Comparison of ENCODE assay signal across 12 cellular contexts in genomic region chr3:126468028-126468891, GRCh38. TPM values are rescaled to one million over a fixed set of nuclear protein-coding genes. Genes with fewer than 3 reads are reported as not detected.
DNase-seq lines count a peak whose midpoint lies in the region; ATAC-seq and TF ChIP-seq lines count a peak whose summit lies in the region.
"Had no signal": no experiment of that assay in that cellular context is flagged by ENCODE, and none has a peak within 500 bp of the region (broad histone marks: within the 10 kb centered on the region; RNA-seq: fewer than 3 reads in every experiment).

No MANE protein-coding gene starts in this region.

- H3K27me3 ChIP-seq in stomach = no peaks in the 10 kb centered on the region
- H3K27me3 ChIP-seq: pancreas, thyroid gland had no signal

- peak overlapping the region; percentile 49 for H3K27ac Mint-ChIP-seq in activated CD4-positive, alpha-beta T cell treated with anti-CD3 and anti-CD28 coated beads for 36 hours

- TF ChIP-seq CTCF in stomach (IDR thresholded peaks at IDR 0.05) = no peak

- intact Hi-C loops in activated CD4-positive, alpha-beta T cell treated with anti-CD3 and anti-CD28 coated beads for 36 hours (cut with DNase I, micrococcal nuclease) = no loop called here
- intact Hi-C loops in stomach (cut with DNase I; ENCODE audit: low total_unique reads) = no loop called here

- POLR2A ChIA-PET in activated CD4-positive, alpha-beta T cell treated with anti-CD3 and anti-CD28 coated beads for 36 hours (lab: Charles Lee) = no interaction called here

- no peak for ATAC-seq in activated CD4-positive, alpha-beta T cell treated with anti-CD3 and anti-CD28 coated beads for 36 hours
- ATAC-seq in HG03469 (IDR thresholded peaks at IDR 0.05; ENCODE audit: unreplicated experiment) = no peak
- ATAC-seq: pancreas had no signal

- H3K4me1 Mint-ChIP-seq in activated CD4-positive, alpha-beta T cell treated with anti-CD3 and anti-CD28 coated beads for 36 hours = peaks cover 42% of the 10 kb centered on the region

- H3K27me3 Mint-ChIP-seq in activated CD4-positive, alpha-beta T cell treated with anti-CD3 and anti-CD28 coated beads for 36 hours = no peaks in the 10 kb centered on the region

- H3K9me3 ChIP-seq in stomach = no peaks in the 10 kb centered on the region
- H3K9me3 ChIP-seq: pancreas, thyroid gland had no signal

- no peak overlapping the region for H3K27ac ChIP-seq in stomach
- H3K27ac ChIP-seq: thyroid gland had no signal

- no peak for TF ChIP-seq EP300 in stomach (IDR thresholded peaks at IDR 0.05)

- H3K36me3 ChIP-seq in stomach = peaks cover 78 to 89% (median 87%) of the 10 kb centered on the region in 4 donors

- CTCF ChIA-PET in activated CD4-positive, alpha-beta T cell treated with anti-CD3 and anti-CD28 coated beads for 36 hours (lab: Charles Lee) = no interaction called here

- H3K4me1 ChIP-seq in stomach = peaks cover 21 to 82% (median 42%) of the 10 kb centered on the region in 4 donors

- peaks cover 58% of the 10 kb centered on the region for H3K36me3 Mint-ChIP-seq in activated CD4-positive, alpha-beta T cell treated with anti-CD3 and anti-CD28 coated beads for 36 hours (ENCODE audit: low read depth)

- 80 to 89% (median 85%) methylated on average over 13 of the region's 13 CpGs for WGBS in stomach, 5 donors

- no peak overlapping the region for H3K4me3 Mint-ChIP-seq in activated CD4-positive, alpha-beta T cell treated with anti-CD3 and anti-CD28 coated beads for 36 hours

- H3K4me3 ChIP-seq in stomach = no peak overlapping the region
- H3K4me3 ChIP-seq: pancreas had no signal

- no peaks in the 10 kb centered on the region for H3K9me3 Mint-ChIP-seq in activated CD4-positive, alpha-beta T cell treated with anti-CD3 and anti-CD28 coated beads for 36 hours (ENCODE audit: low read depth)

- no peak for DNase-seq in activated CD4-positive, alpha-beta T cell treated with anti-CD3 and anti-CD28 coated beads for 36 hours
- DNase-seq in activated CD4-positive, alpha-beta T cell treated with anti-CD3 and anti-CD28 coated beads for 48 hours = no peak
- peak; percentile 39 for DNase-seq in NOMO-1 treated with DMSO at 0.1 percent for 48 hours (lab: John Stamatoyannopoulos, UW; ENCODE audit: unreplicated experiment)
- peak; percentile 41 for DNase-seq in fibroblast of gingiva (ENCODE audit: low read depth)
- DNase-seq in renal cortical epithelial cell (ENCODE audit: low read depth) = peak; percentile 55
- DNase-seq in stomach = no peak
- no peak for DNase-seq in HUDEP-2 (lab: John Stamatoyannopoulos, UW; ENCODE audit: unreplicated experiment in 76 of 76)
- DNase-seq: amygdala, thyroid gland had no signal

- no peak for TF ChIP-seq POLR2A in stomach (IDR thresholded peaks at IDR 0.05)

RNA-seq across cellular contexts. Expression of gene ZXDC, which starts 7.4 kb away (rescaled TPM):
- 10 to 100 TPM; 21.6 to 23.1 TPM for total RNA-seq in activated CD4-positive, alpha-beta T cell treated with anti-CD3 and anti-CD28 coated beads for 36 hours
- total RNA-seq in renal cortical epithelial cell (15.5 and 29.5 TPM in 2 replicates), stomach (10 to 100 TPM; 16.9 to 73.2 (median 44.5) TPM)
- 1 to 10 TPM; 6.1 to 9.8 (median 6.6) TPM for polyA plus RNA-seq in stomach

RNA-seq across cellular contexts. Expression of gene UROC1, which starts 49.3 kb away (rescaled TPM):
- total RNA-seq in activated CD4-positive, alpha-beta T cell treated with anti-CD3 and anti-CD28 coated beads for 36 hours = not detected
- total RNA-seq in renal cortical epithelial cell (not detected in 2 replicates), stomach (not detected)
- polyA plus RNA-seq in stomach = not detected
- total RNA-seq: endothelial cell of umbilical vein, pancreas, thyroid gland had no signal
- polyA plus RNA-seq: endothelial cell of umbilical vein had no signal

RNA-seq across cellular contexts. Expression of gene CHST13, which starts 55.7 kb away (rescaled TPM):
- total RNA-seq in activated CD4-positive, alpha-beta T cell treated with anti-CD3 and anti-CD28 coated beads for 36 hours = not detected
- total RNA-seq in renal cortical epithelial cell = 0.10 TPM in 1 of 2 replicates, not detected in the other
- 10 to 100 TPM in 1 of 5 donors, 1 to 10 TPM in 2, not detected in 2; 1.4 to 12.5 (median 5.7) TPM for total RNA-seq in stomach
- polyA plus RNA-seq in stomach = under 1 TPM; 0.08 to 0.61 (median 0.19) TPM
- total RNA-seq: endothelial cell of umbilical vein had no signal

Comparison
In these comparisons a context has a peak if more than half of its experiments do, and no peak if none do; other contexts are left out.
1. DNase-seq: peak in NOMO-1 treated with DMSO at 0.1 percent for 48 hours (single experiment), fibroblast of gingiva (single experiment) and renal cortical epithelial cell (single experiment); none in activated CD4-positive, alpha-beta T cell treated with anti-CD3 and anti-CD28 coated beads for 36 hours (single experiment), activated CD4-positive, alpha-beta T cell treated with anti-CD3 and anti-CD28 coated beads for 48 hours (single experiment), stomach (single experiment) and HUDEP-2 (0 of 76).